In genomic region chr4:139279723-139280620, GRCh38 we compare ENCODE assay signal across 8 cellular contexts.
A peak's percentile ranks its signal among the peaks of the same experiment; 100 is the strongest.
DNase-seq lines count a peak whose midpoint lies in the region; ATAC-seq and TF ChIP-seq lines count a peak whose summit lies in the region.

Gene MGARP (minus strand): TSS chr4:139280225. CDS start chr4:139280158, 67 bp downstream.

- peaks cover 5% of the 10 kb centered on the region for H3K9me3 ChIP-seq in neuron (ENCODE audit: low read length)

- H2AFZ ChIP-seq in neuron (ENCODE audit: low read depth, low read length), result peak within 1 kb of the TSS; percentile 70

- no peaks in the 10 kb centered on the region for H3K36me3 ChIP-seq in neuron (ENCODE audit: insufficient read depth, low read length)

- H3K4me1 ChIP-seq in neuron (ENCODE audit: insufficient read depth, low read length), result peaks cover 3% of the 10 kb centered on the region

- DNase-seq in Ammon's horn (ENCODE audit: low spot score) (peak; percentile 23), foreskin fibroblast (peak; percentile 33 to 68), NCI-H446 treated with DMSO at 0.1 percent for 48 hours (lab: John Stamatoyannopoulos, UW) (no peak), NCI-H446 (lab: John Stamatoyannopoulos, UW) (no peak)
- DNase-seq in activated T-cell treated with anti-CD3 and anti-CD28 coated beads, Interleukin-2, amount 50 U/mL, for 48 hours, result peak; percentile 55 to 64

- ATAC-seq in HG02798 (IDR thresholded peaks at IDR 0.05; ENCODE audit: poor library complexity, unreplicated experiment) (peak; percentile 36), GM21825 (IDR thresholded peaks at IDR 0.05; ENCODE audit: unreplicated experiment) (no peak)

- TF ChIP-seq CTCF in foreskin fibroblast (IDR thresholded peaks at IDR 0.05; ENCODE audit: low read depth, low read length), result no peak

- H3K27me3 ChIP-seq in neuron (ENCODE audit: insufficient read depth, low read length), result peaks cover 13% of the 10 kb centered on the region

- peak within 1 kb of the TSS; percentile 43 to 59 for H3K4me3 ChIP-seq in foreskin fibroblast (ENCODE audit: low read depth in 1 of 2, low read length in 2 of 2)
- H3K4me3 ChIP-seq in neuron (ENCODE audit: low read length), result peak within 1 kb of the TSS; percentile 42

Comparison
In these comparisons a context has a peak if more than half of its experiments do, and no peak if none do; other contexts are left out.
1. DNase-seq: peak in Ammon's horn (single experiment), activated T-cell treated with anti-CD3 and anti-CD28 coated beads, Interleukin-2, amount 50 U/mL, for 48 hours (2 of 2) and foreskin fibroblast (2 of 2); none in NCI-H446 treated with DMSO at 0.1 percent for 48 hours (single experiment) and NCI-H446 (0 of 2).